ENCODE assay signal across 19 cellular contexts in the genomic region with DNA sequence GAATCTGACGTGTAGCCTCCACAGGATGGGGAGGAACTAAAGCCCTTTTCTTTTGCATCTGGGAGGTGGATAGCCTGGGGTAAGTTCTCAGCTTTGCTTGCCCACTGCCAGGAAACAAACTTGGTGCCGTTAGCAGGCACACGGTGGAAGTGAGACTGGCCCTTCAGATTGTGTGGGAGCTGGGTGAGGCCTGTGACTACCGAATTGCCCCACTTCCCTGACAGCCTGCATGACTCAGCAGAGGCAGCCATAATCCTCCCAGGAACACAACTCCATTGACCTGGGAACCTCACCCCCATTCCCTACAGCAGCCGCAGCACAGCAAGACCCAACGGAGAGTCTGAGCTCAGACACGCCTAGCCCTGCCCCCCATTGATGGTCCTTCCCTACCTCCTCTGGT.
A peak's percentile ranks its signal among the peaks of the same experiment; 100 is the strongest.
DNase-seq lines count a peak whose midpoint lies in the region; ATAC-seq and TF ChIP-seq lines count a peak whose summit lies in the region.
"Had no signal": no experiment of that assay in that cellular context is flagged by ENCODE, and none has a peak within 500 bp of the region (broad histone marks: within the 10 kb centered on the region; RNA-seq: fewer than 3 reads in every experiment).

No MANE protein-coding gene starts in this region.

- peak overlapping the region; percentile 46 for H3K18ac ChIP-seq in H9 (ENCODE audit: insufficient read length, low read depth, low read length)

- H2AFZ ChIP-seq in H9 (ENCODE audit: low read length) (no peak overlapping the region), neural progenitor cell (replicated peaks) (peak overlapping the region; percentile 55)

- H3K23ac ChIP-seq in H9 (ENCODE audit: insufficient read length, low read depth, low read length): no peak overlapping the region

- H3K14ac ChIP-seq in H9 (ENCODE audit: insufficient read depth, low read length): no peak overlapping the region

- H3K4ac ChIP-seq in H9 (ENCODE audit: low read depth, low read length): no peak overlapping the region

- H3K27me3 Mint-ChIP-seq in H9 (ENCODE audit: low read depth) (peaks cover 2% of the 10 kb centered on the region; the same call in 1 of the 2 replicates), neural progenitor cell (ENCODE audit: insufficient read depth, low read depth) (peaks cover 2% of the 10 kb centered on the region)
- H3K27me3 Mint-ChIP-seq in naive thymus-derived CD4-positive, alpha-beta T cell: peaks cover 21 to 42% (median 27%) of the 10 kb centered on the region in 5 donors

- no peak overlapping the region for H3K27ac ChIP-seq in H9 (ENCODE audit: insufficient read length, low read depth, low read length)
- H3K27ac ChIP-seq in dorsolateral prefrontal cortex: peak overlapping the region in 53 of 59 donors; percentile 4 to 83 (median 62)
- H3K27ac ChIP-seq in neural progenitor cell: no peak overlapping the region
- H3K27ac ChIP-seq in naive thymus-derived CD4-positive, alpha-beta T cell (ENCODE audit: low read depth, low read length): no peak overlapping the region
- H3K27ac ChIP-seq: left lung, SJCRH30, suprapubic skin had no signal

- no peak overlapping the region for H2BK120ac ChIP-seq in H9 (ENCODE audit: low read depth, low read length, poor library complexity, severe bottlenecking)

- ATAC-seq in naive thymus-derived CD4-positive, alpha-beta T cell: no peak
- ATAC-seq in GM21381 (IDR thresholded peaks at IDR 0.05; ENCODE audit: unreplicated experiment) (no peak), HG03280 (IDR thresholded peaks at IDR 0.05; ENCODE audit: unreplicated experiment) (no peak)
- ATAC-seq: left lung had no signal

- H4K20me1 ChIP-seq in H9 (ENCODE audit: control insufficient read depth, insufficient read depth, insufficient read length): no peaks in the 10 kb centered on the region
- H4K20me1 ChIP-seq in neural progenitor cell (ENCODE audit: low read depth): no peaks in the 10 kb centered on the region

- no peak overlapping the region for H4K5ac ChIP-seq in H9 (ENCODE audit: insufficient read length, low read depth, low read length)

- H2BK20ac ChIP-seq in H9 (ENCODE audit: low read depth, low read length, poor library complexity, severe bottlenecking): no peak overlapping the region

- no peaks in the 10 kb centered on the region for H3K9me3 ChIP-seq in H9 (ENCODE audit: control insufficient read depth, low read depth, low read length)
- no peaks in the 10 kb centered on the region for H3K9me3 ChIP-seq in neural progenitor cell (ENCODE audit: low read depth)
- H3K9me3 ChIP-seq in naive thymus-derived CD4-positive, alpha-beta T cell (ENCODE audit: control insufficient read depth in 2 of 3, low read length in 3 of 3): no peaks in the 10 kb centered on the region
- H3K9me3 ChIP-seq: SJCRH30, suprapubic skin had no signal

- H3K27me3 ChIP-seq in H9 (ENCODE audit: insufficient read depth, low read length) (no peaks in the 10 kb centered on the region), dorsolateral prefrontal cortex (no peaks in the 10 kb centered on the region), neural progenitor cell (no peaks in the 10 kb centered on the region)
- no peaks in the 10 kb centered on the region for H3K27me3 ChIP-seq in naive thymus-derived CD4-positive, alpha-beta T cell (ENCODE audit: control insufficient read depth in 2 of 2, insufficient read depth in 2 of 2, low read length in 2 of 2)
- H3K27me3 ChIP-seq: left lung, SJCRH30, suprapubic skin had no signal

- H3K4me1 Mint-ChIP-seq in H9 (peaks cover 12 to 19% of the 10 kb centered on the region in 2 experiments), neural progenitor cell (no peaks in the 10 kb centered on the region)
- peaks cover 0 to 2% (median 0%) of the 10 kb centered on the region in 7 donors for H3K4me1 Mint-ChIP-seq in naive thymus-derived CD4-positive, alpha-beta T cell
- H3K4me1 Mint-ChIP-seq: activated naive CD8-positive, alpha-beta T cell treated with anti-CD3 and anti-CD28 coated beads, Interleukin-2, amount 10 ng/mL, durations not matched to agents 7 days and 5 days; CD8-positive, alpha-beta memory T cell had no signal

- no peak overlapping the region for H2BK12ac ChIP-seq in H9 (ENCODE audit: insufficient read length, low read depth, low read length)

- no peaks in the 10 kb centered on the region for H3K36me3 ChIP-seq in neural progenitor cell
- no peaks in the 10 kb centered on the region for H3K36me3 ChIP-seq in naive thymus-derived CD4-positive, alpha-beta T cell (ENCODE audit: control insufficient read depth in 2 of 3, insufficient read depth in 3 of 3, low read length in 3 of 3)
- H3K36me3 ChIP-seq: left lung, SJCRH30, suprapubic skin had no signal

- no peak overlapping the region for H2BK5ac ChIP-seq in H9 (ENCODE audit: insufficient read length, low read length)

- no peak overlapping the region for H2AK5ac ChIP-seq in H9 (ENCODE audit: insufficient read length, low read length)

- intact Hi-C loops in dorsolateral prefrontal cortex (cut with DNase I): no loop called here
- intact Hi-C loops in naive thymus-derived CD4-positive, alpha-beta T cell (cut with micrococcal nuclease): no loop called here

- H3K9me3 Mint-ChIP-seq in H9 (no peaks in the 10 kb centered on the region; a peak in 2 of 5 replicates), neural progenitor cell (peaks cover 1% of the 10 kb centered on the region)
- peaks cover 0 to 5% (median 0%) of the 10 kb centered on the region in 11 donors for H3K9me3 Mint-ChIP-seq in naive thymus-derived CD4-positive, alpha-beta T cell
- H3K9me3 Mint-ChIP-seq: activated naive CD8-positive, alpha-beta T cell treated with anti-CD3 and anti-CD28 coated beads, Interleukin-2, amount 10 ng/mL, durations not matched to agents 7 days and 5 days had no signal

- H3K79me1 ChIP-seq in H9 (ENCODE audit: insufficient read depth, low read depth, low read length, poor library complexity, severe bottlenecking): no peaks in the 10 kb centered on the region

- H3K9ac ChIP-seq in H9 (ENCODE audit: extremely low read depth, insufficient read length, low read length) (no peak overlapping the region), neural progenitor cell (no peak overlapping the region)

- no peak for DNase-seq in H9
- DNase-seq in RPMI7951 (ENCODE audit: low read depth): peak; percentile 21
- peak in 2 of 10 donors; percentile 21 to 42 for DNase-seq in dorsolateral prefrontal cortex
- no peak for DNase-seq in neural progenitor cell (ENCODE audit: low spot score)
- no peak for DNase-seq in cerebellar cortex (ENCODE audit: low spot score)
- DNase-seq in naive thymus-derived CD4-positive, alpha-beta T cell: no peak
- DNase-seq: activated CD4-positive, CD25-positive, alpha-beta regulatory T cell treated with anti-CD3 and anti-CD28 coated beads, Interleukin-2, amount 50 U/mL, for 72 hours; activated naive CD8-positive, alpha-beta T cell treated with anti-CD3 and anti-CD28 coated beads, Interleukin-2, amount 10 ng/mL, durations not matched to agents 7 days and 5 days; CD8-positive, alpha-beta memory T cell; DMS79; KG1; left lung; NCI-H1105; NCI-H2081 treated with DMSO at 0.1 percent for 48 hours; NCI-H524 had no signal

- H3K36me3 Mint-ChIP-seq in H9 (ENCODE audit: insufficient read depth in 1 of 3, low read depth in 3 of 3) (no peaks in the 10 kb centered on the region), neural progenitor cell (no peaks in the 10 kb centered on the region)
- H3K36me3 Mint-ChIP-seq in naive thymus-derived CD4-positive, alpha-beta T cell: no peaks in the 10 kb centered on the region
- H3K36me3 Mint-ChIP-seq: activated naive CD8-positive, alpha-beta T cell treated with anti-CD3 and anti-CD28 coated beads, Interleukin-2, amount 10 ng/mL, durations not matched to agents 7 days and 5 days; CD8-positive, alpha-beta memory T cell had no signal

- H3K4me3 Mint-ChIP-seq in H9 (no peak overlapping the region), neural progenitor cell (no peak overlapping the region)
- H3K4me3 Mint-ChIP-seq in naive thymus-derived CD4-positive, alpha-beta T cell: no peak overlapping the region
- H3K4me3 Mint-ChIP-seq: activated naive CD8-positive, alpha-beta T cell treated with anti-CD3 and anti-CD28 coated beads, Interleukin-2, amount 10 ng/mL, durations not matched to agents 7 days and 5 days; CD8-positive, alpha-beta memory T cell had no signal

- no peak overlapping the region for H3T11ph ChIP-seq in H9 (ENCODE audit: low read length)

- no peak overlapping the region for H2BK15ac ChIP-seq in H9 (ENCODE audit: low read depth, low read length)

- H3K79me2 ChIP-seq in H9 (ENCODE audit: insufficient read depth, low read length) (no peaks in the 10 kb centered on the region), neural progenitor cell (ENCODE audit: low read depth) (no peaks in the 10 kb centered on the region)

- no CpG with 5 or more reads among the region's 7 CpGs for WGBS in H9 (ENCODE audit: extremely low coverage, insufficient read length, low lambda C conversion rate)

- H3K4me3 ChIP-seq in dorsolateral prefrontal cortex: no peak overlapping the region
- H3K4me3 ChIP-seq in neural progenitor cell: no peak overlapping the region
- no peak overlapping the region for H3K4me3 ChIP-seq in naive thymus-derived CD4-positive, alpha-beta T cell (ENCODE audit: low read length)
- H3K4me3 ChIP-seq: left lung, SJCRH30, suprapubic skin had no signal

- POLR2A ChIA-PET in naive thymus-derived CD4-positive, alpha-beta T cell (lab: Charles Lee): no interaction called here

- H3K27ac Mint-ChIP-seq in H9: peak overlapping the region in 2 of 3 experiments; percentile 28 to 85; a peak in 4 of 7 replicates
- H3K27ac Mint-ChIP-seq in neural progenitor cell: no peak overlapping the region
- no peak overlapping the region for H3K27ac Mint-ChIP-seq in naive thymus-derived CD4-positive, alpha-beta T cell
- H3K27ac Mint-ChIP-seq: activated naive CD8-positive, alpha-beta T cell treated with anti-CD3 and anti-CD28 coated beads, Interleukin-2, amount 10 ng/mL, durations not matched to agents 7 days and 5 days had no signal

- H4K91ac ChIP-seq in H9 (ENCODE audit: insufficient read length, low read depth, low read length): no peak overlapping the region

- CTCF ChIA-PET in naive thymus-derived CD4-positive, alpha-beta T cell (lab: Charles Lee): no interaction called here

- TF ChIP-seq CTCF in H9 (conservative IDR thresholded peaks at IDR 0.05) (no peak), dorsolateral prefrontal cortex (IDR thresholded peaks at IDR 0.05 in 54 of 56, conservative IDR thresholded peaks at IDR 0.05 in 2 of 56; ENCODE audit: low read depth in 1 of 56, partially characterized antibody in 56 of 56) (no peak), neural progenitor cell (IDR thresholded peaks at IDR 0.05) (no peak)

- H3K4me1 ChIP-seq in H9 (ENCODE audit: insufficient read depth, low read length) (no peaks in the 10 kb centered on the region; the same call in 1 of the 2 replicates), neural progenitor cell (peaks cover 10% of the 10 kb centered on the region)
- H3K4me1 ChIP-seq in naive thymus-derived CD4-positive, alpha-beta T cell (ENCODE audit: control insufficient read depth in 2 of 2, insufficient read depth in 2 of 2, low read length in 2 of 2): no peaks in the 10 kb centered on the region
- H3K4me1 ChIP-seq: left lung had no signal

- H3K23me2 ChIP-seq in H9 (ENCODE audit: insufficient read length, low read depth, low read length, poor library complexity, severe bottlenecking): no peaks in the 10 kb centered on the region

- H3K56ac ChIP-seq in H9 (ENCODE audit: insufficient read length, low read depth, low read length): no peak overlapping the region

- H4K8ac ChIP-seq in H9 (replicated peaks; ENCODE audit: insufficient read length, low read depth, low read length): no peak overlapping the region

- no peaks in the 10 kb centered on the region for H3F3A ChIP-seq in neural progenitor cell (ENCODE audit: low read depth)

- no peak overlapping the region for H3K4me2 ChIP-seq in H9 (ENCODE audit: insufficient read depth, insufficient read length, low read length)
- H3K4me2 ChIP-seq in neural progenitor cell: no peak overlapping the region

Comparison
In these comparisons a context has a peak if more than half of its experiments do, and no peak if none do; other contexts are left out.
1. H3K27ac ChIP-seq: peak in dorsolateral prefrontal cortex (53 of 59); none in H9 (single experiment), neural progenitor cell (single experiment) and naive thymus-derived CD4-positive, alpha-beta T cell (single experiment).
2. H3K27ac Mint-ChIP-seq: peak in H9 (2 of 3); none in neural progenitor cell (single experiment) and naive thymus-derived CD4-positive, alpha-beta T cell (0 of 9).